Comparison of ENCODE assay signal across 10 cellular contexts in the genomic region with DNA sequence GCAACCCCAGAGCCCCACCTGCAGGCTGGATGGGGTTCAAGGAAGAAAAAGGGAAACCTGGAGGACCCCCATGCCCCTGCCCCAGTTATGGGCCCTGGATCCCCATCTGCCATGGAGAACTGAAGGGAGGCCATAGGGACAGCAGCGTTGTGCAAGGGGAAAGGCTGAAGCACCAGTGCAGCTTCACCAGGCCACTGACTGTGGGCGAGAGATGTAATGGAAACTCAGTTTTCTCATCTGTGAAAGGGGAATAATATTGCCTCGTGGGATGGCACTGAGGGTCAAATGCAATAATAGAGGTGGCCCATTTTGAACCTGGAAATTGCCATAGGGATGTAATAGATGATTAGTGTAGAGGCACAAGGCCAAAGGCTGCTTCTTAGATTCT. TPM values are rescaled to one million over a fixed set of nuclear protein-coding genes. Genes with fewer than 3 reads are reported as not detected.
DNase-seq lines count a peak whose midpoint lies in the region; ATAC-seq and TF ChIP-seq lines count a peak whose summit lies in the region.
"Had no signal": no experiment of that assay in that cellular context is flagged by ENCODE, and none has a peak within 500 bp of the region (broad histone marks: within the 10 kb centered on the region; RNA-seq: fewer than 3 reads in every experiment).

No MANE protein-coding gene starts in this region.

- CTCF ChIA-PET in PC-3 (lab: Charles Lee) = no interaction called here

- peak; percentile 1 for ATAC-seq in GM18511 (IDR thresholded peaks at IDR 0.05; ENCODE audit: unreplicated experiment)
- no peak for ATAC-seq in esophagus mucosa
- ATAC-seq in PC-3 = no peak
- ATAC-seq in GM21825 (IDR thresholded peaks at IDR 0.05; ENCODE audit: unreplicated experiment) = no peak

- H3K9ac ChIP-seq in MM.1S (ENCODE audit: low read length) (peak overlapping the region; percentile 99), fibroblast of lung (ENCODE audit: insufficient read depth, low read length) (peak overlapping the region; percentile 37), PC-3 (ENCODE audit: low read length) (no peak overlapping the region)

- no peaks in the 10 kb centered on the region for H3K9me3 ChIP-seq in MM.1S (replicated peaks; ENCODE audit: insufficient read depth, low read length)
- H3K9me3 ChIP-seq in fibroblast of lung (ENCODE audit: control insufficient read depth, insufficient read depth, low read depth, low read length) = no peaks in the 10 kb centered on the region
- H3K9me3 ChIP-seq in PC-3 (ENCODE audit: low read length) = no peaks in the 10 kb centered on the region

- H3K27me3 ChIP-seq in MM.1S (replicated peaks; ENCODE audit: insufficient read depth, low read length) (no peaks in the 10 kb centered on the region), fibroblast of lung (ENCODE audit: control insufficient read depth, insufficient read depth, low read length) (no peaks in the 10 kb centered on the region), PC-3 (ENCODE audit: low read length) (no peaks in the 10 kb centered on the region)

- peak; percentile 32 for DNase-seq in MM.1S
- DNase-seq in fibroblast of lung (ENCODE audit: low read depth in 2 of 2) = no peak
- peak; percentile 43 to 54 for DNase-seq in stimulated activated CD4-positive, alpha-beta T cell treated with anti-CD3 and anti-CD28 coated beads, Interleukin-2, amount 100 ng/mL, for 48 hours
- DNase-seq in PC-3 = no peak
- no peak for DNase-seq in NK-92 (lab: John Stamatoyannopoulos, UW; ENCODE audit: unreplicated experiment)

- H3K9me2 ChIP-seq in MM.1S (replicated peaks; ENCODE audit: insufficient read depth, low read length) (no peaks in the 10 kb centered on the region), PC-3 (replicated peaks; ENCODE audit: low read length) (no peaks in the 10 kb centered on the region)

- peak overlapping the region; percentile 68 for H3K4me3 ChIP-seq in MM.1S (ENCODE audit: low read length)
- H3K4me3 ChIP-seq in fibroblast of lung (replicated peaks in 1 of 4; ENCODE audit: control extremely low read depth in 1 of 4, insufficient read depth in 1 of 4, low read depth in 3 of 4, low read length in 4 of 4) = no peak overlapping the region
- no peak overlapping the region for H3K4me3 ChIP-seq in PC-3 (ENCODE audit: low read length)

- H3K79me2 ChIP-seq in MM.1S (ENCODE audit: low read length) = peaks cover 81% of the 10 kb centered on the region
- H3K79me2 ChIP-seq in fibroblast of lung (ENCODE audit: control insufficient read depth, insufficient read depth, low read length) = no peaks in the 10 kb centered on the region
- H3K79me2 ChIP-seq in PC-3 (ENCODE audit: low read length) = no peaks in the 10 kb centered on the region

- TF ChIP-seq CTCF in MM.1S (IDR thresholded peaks at IDR 0.05; ENCODE audit: low read length) (peak; percentile 44), fibroblast of lung (conservative IDR thresholded peaks at IDR 0.05 in 1 of 2, IDR thresholded peaks at IDR 0.05 in 1 of 2; ENCODE audit: low read depth in 1 of 2, low read length in 2 of 2) (peak in 1 of 2 donors; percentile 12), PC-3 (conservative IDR thresholded peaks at IDR 0.05; ENCODE audit: low read depth, low read length) (no peak)

- POLR2A ChIA-PET in PC-3 (lab: Charles Lee; ENCODE audit: unreplicated experiment) = interaction anchor here (0.6 kb wide), 1 partner anchor 119 kb away, joined by 4 read pairs; no protein-coding TSS in a partner anchor

- H3K4me2 ChIP-seq in MM.1S (ENCODE audit: low read depth, low read length) (peak overlapping the region; percentile 99), fibroblast of lung (ENCODE audit: extremely low read depth, insufficient read depth, low read length) (peak overlapping the region; percentile 90), PC-3 (ENCODE audit: low read length) (no peak overlapping the region)

- intact Hi-C loops in PC-3 (cut with micrococcal nuclease) = no loop called here

- H3F3A ChIP-seq in MM.1S (ENCODE audit: insufficient read depth, low read length) (peaks cover 79% of the 10 kb centered on the region), PC-3 (ENCODE audit: low read length, unreplicated experiment) (no peaks in the 10 kb centered on the region)

- BruUV-seq in PC-3 (replicated peaks; lab: Mats Ljungman, UMichigan) = no TSS peak

- H3K36me3 ChIP-seq in MM.1S (replicated peaks; ENCODE audit: insufficient read depth, low read length) = no peaks in the 10 kb centered on the region
- no peaks in the 10 kb centered on the region for H3K36me3 ChIP-seq in fibroblast of lung (ENCODE audit: control insufficient read depth, insufficient read depth, low read length)
- peaks cover 1% of the 10 kb centered on the region; the same call in 1 of the 2 replicates for H3K36me3 ChIP-seq in PC-3 (ENCODE audit: low read depth, low read length)

- H2AFZ ChIP-seq in MM.1S (ENCODE audit: low read length) (no peak overlapping the region), fibroblast of lung (ENCODE audit: low read length) (no peak overlapping the region), PC-3 (ENCODE audit: low read length) (no peak overlapping the region)

- peaks cover 79% of the 10 kb centered on the region for H3K4me1 ChIP-seq in MM.1S (ENCODE audit: low read length)
- H3K4me1 ChIP-seq in fibroblast of lung (ENCODE audit: control insufficient read depth, extremely low read depth, insufficient read depth, low read length) = peaks cover 33% of the 10 kb centered on the region
- H3K4me1 ChIP-seq in PC-3 (ENCODE audit: insufficient read depth, low read length) = peaks cover 6% of the 10 kb centered on the region; the same call in 1 of the 2 replicates

- H4K20me1 ChIP-seq in MM.1S (ENCODE audit: insufficient read depth, low read length) (no peaks in the 10 kb centered on the region), fibroblast of lung (ENCODE audit: control insufficient read depth, extremely low read depth, insufficient read depth, low read length) (no peaks in the 10 kb centered on the region), PC-3 (ENCODE audit: low read length) (no peaks in the 10 kb centered on the region)

- H3K27ac ChIP-seq in MM.1S (ENCODE audit: low read length) = peak overlapping the region; percentile 100
- H3K27ac ChIP-seq in fibroblast of lung (ENCODE audit: insufficient read depth, low read length) = peak overlapping the region; percentile 80
- no peak overlapping the region for H3K27ac ChIP-seq in PC-3 (ENCODE audit: low read length)
- H3K27ac ChIP-seq: epithelial cell of prostate had no signal

RNA-seq across cellular contexts. Expression of a gene that starts 9.9 kb away (rescaled TPM):
- 4.0 and 4.9 TPM in 2 replicates for total RNA-seq in fibroblast of lung
- polyA plus RNA-seq in fibroblast of lung = 0.23 and 0.24 TPM in 2 replicates
- 0.13 and 0.36 TPM in 2 replicates for polyA plus RNA-seq in fibroblast of lung (2012)
- 0.08 and 0.15 TPM in 2 replicates for polyA minus RNA-seq in fibroblast of lung (ENCODE audit: low replicate concordance)
- total RNA-seq in esophagus mucosa = 2.6 TPM
- 4.3 and 8.3 TPM in 2 replicates for total RNA-seq in PC-3 (2014; rRNA removed)
- total RNA-seq: SK-MEL-5 had no signal

RNA-seq across cellular contexts. Expression of a gene that starts 13.6 kb away (rescaled TPM):
- total RNA-seq in fibroblast of lung (41.9 and 48.5 TPM in 2 replicates), esophagus mucosa (58.3 TPM), PC-3 (2014; rRNA removed) (100.0 and 116 TPM in 2 replicates)
- polyA plus RNA-seq in fibroblast of lung = 191 and 207 TPM in 2 replicates
- polyA plus RNA-seq in fibroblast of lung (2012) = 151 TPM in 2 replicates
- 41.6 and 69.3 TPM in 2 replicates for polyA minus RNA-seq in fibroblast of lung (ENCODE audit: low replicate concordance)

RNA-seq across cellular contexts. Expression of a gene that starts 57.7 kb away (rescaled TPM):
- total RNA-seq in fibroblast of lung (not detected in 2 replicates), esophagus mucosa (not detected), PC-3 (2014; rRNA removed) (not detected in 2 replicates)
- 0.01 TPM in 2 replicates for polyA plus RNA-seq in fibroblast of lung
- polyA plus RNA-seq in fibroblast of lung (2012) = 0.03 TPM in 1 of 2 replicates, not detected in the other
- not detected in 2 replicates for polyA minus RNA-seq in fibroblast of lung (ENCODE audit: low replicate concordance)
- total RNA-seq: SK-MEL-5 had no signal

Comparison
In these comparisons a context has a peak if more than half of its experiments do, and no peak if none do; other contexts are left out.
1. DNase-seq: peak in MM.1S (single experiment) and stimulated activated CD4-positive, alpha-beta T cell treated with anti-CD3 and anti-CD28 coated beads, Interleukin-2, amount 100 ng/mL, for 48 hours (2 of 2); none in fibroblast of lung (0 of 2), PC-3 (single experiment) and NK-92 (single experiment).